ENCODE assay signal across 12 cellular contexts in the genomic region with DNA sequence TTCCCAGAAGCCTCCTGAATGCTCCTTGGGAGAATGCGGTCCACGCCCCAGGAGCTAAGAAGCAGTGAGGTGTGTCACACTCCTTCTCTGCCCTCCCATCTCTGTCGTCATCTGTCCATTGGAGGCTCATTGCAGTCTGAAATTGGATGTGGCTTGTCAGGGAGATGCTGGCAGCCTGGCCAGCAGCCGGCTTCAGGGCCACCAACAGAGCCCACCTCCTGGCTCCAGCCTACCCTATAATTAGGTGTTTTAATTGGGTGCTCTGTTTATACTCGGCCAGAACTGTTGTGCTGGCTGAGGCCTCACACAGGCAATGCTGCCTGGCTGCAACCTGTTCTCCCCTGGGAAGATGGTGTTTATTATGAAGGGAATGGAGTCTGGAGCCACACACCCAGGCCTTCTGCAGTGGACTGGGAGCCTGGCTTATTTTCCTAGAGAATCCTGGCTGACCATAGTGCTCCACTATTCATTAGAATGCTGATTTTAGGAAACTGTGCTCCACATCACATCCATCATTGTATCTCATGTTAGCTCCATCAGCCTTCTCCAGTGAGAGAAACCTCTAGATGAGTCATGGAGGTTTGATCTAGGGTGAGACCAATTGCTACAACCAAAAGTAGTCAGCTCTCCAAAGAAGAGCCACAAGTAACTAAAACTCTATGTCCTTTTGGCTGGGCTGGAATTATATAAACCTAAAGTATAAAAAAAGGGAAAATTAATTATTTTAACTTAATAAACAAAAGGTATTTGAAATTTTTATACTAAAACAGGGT.
DNase-seq lines count a peak whose midpoint lies in the region; ATAC-seq and TF ChIP-seq lines count a peak whose summit lies in the region.
"Had no signal": no experiment of that assay in that cellular context is flagged by ENCODE, and none has a peak within 500 bp of the region (broad histone marks: within the 10 kb centered on the region; RNA-seq: fewer than 3 reads in every experiment).

No MANE protein-coding gene starts in this region.

- POLR2A ChIA-PET in HEK293 (lab: Yijun Ruan, JAX) = interaction anchor here (1.1 kb wide), 1 partner anchor 95 kb away, joined by 3 read pairs; no protein-coding TSS in a partner anchor

- H3K36me3 ChIP-seq in BE2C = no peaks in the 10 kb centered on the region
- H3K36me3 ChIP-seq in HEK293 (ENCODE audit: control insufficient read depth in 2 of 2, insufficient read depth in 1 of 2, low read length in 2 of 2) = no peaks in the 10 kb centered on the region
- no peaks in the 10 kb centered on the region for H3K36me3 ChIP-seq in upper lobe of right lung

- peak; percentile 25 for DNase-seq in BE2C
- peak; percentile 97 for DNase-seq in NCI-H69 (lab: John Stamatoyannopoulos, UW)
- peak; percentile 43 to 46 for DNase-seq in foreskin fibroblast
- DNase-seq in upper lobe of right lung = no peak
- DNase-seq in DMS153 treated with DMSO at 0.1 percent for 48 hours (lab: John Stamatoyannopoulos, UW; ENCODE audit: unreplicated experiment) = no peak
- DNase-seq: activated CD4-positive, alpha-beta T cell treated with anti-CD3 and anti-CD28 coated beads, Interleukin-2, amount 50 U/mL, for 48 hours; CD8-positive, alpha-beta memory T cell; stimulated activated CD4-positive, alpha-beta T cell treated with anti-CD3 and anti-CD28 coated beads, Interleukin-15, amount 100 ng/mL, for 24 hours had no signal

- H3K27ac ChIP-seq in HEK293 (ENCODE audit: extremely low read depth, low read depth, low read length) = no peak overlapping the region
- H3K27ac ChIP-seq in upper lobe of right lung = no peak overlapping the region

- CTCF ChIA-PET in HEK293 (lab: Yijun Ruan, JAX) = interaction anchor here (0.5 to 1.8 kb wide), 4 partner anchors 45 to 507 kb away, joined by 3 to 7 read pairs (median 3); no protein-coding TSS in a partner anchor

- no peak for ATAC-seq in GM19023 (IDR thresholded peaks at IDR 0.05; ENCODE audit: unreplicated experiment)
- ATAC-seq in upper lobe of right lung = no peak
- no peak for ATAC-seq in HG02642 (IDR thresholded peaks at IDR 0.05; ENCODE audit: poor library complexity, unreplicated experiment)
- ATAC-seq: natural killer cell treated with Interleukin-12 subunit alpha and Interleukin-12 subunit beta and Interleukin-15 and Interleukin-18, amount 100 ng/mL, for 72 hours had no signal

- TF ChIP-seq CTCF in BE2C (IDR thresholded peaks at IDR 0.05; ENCODE audit: low read depth, low read length) = no peak
- no peak for TF ChIP-seq CTCF in HEK293 (tag by site-specific recombination; IDR thresholded peaks at IDR 0.05)
- TF ChIP-seq CTCF in foreskin fibroblast (IDR thresholded peaks at IDR 0.05; ENCODE audit: low read depth, low read length) = no peak
- no peak for TF ChIP-seq CTCF in upper lobe of right lung (IDR thresholded peaks at IDR 0.05)

- H3K4me1 ChIP-seq in BE2C = no peaks in the 10 kb centered on the region
- H3K4me1 ChIP-seq in HEK293 (ENCODE audit: control insufficient read depth, insufficient read depth, low read length) = no peaks in the 10 kb centered on the region
- peaks cover 31% of the 10 kb centered on the region for H3K4me1 ChIP-seq in upper lobe of right lung

- intact Hi-C loops in upper lobe of right lung (cut with DNase I) = no loop called here

- H3K27me3 ChIP-seq in BE2C (peaks cover 4% of the 10 kb centered on the region; the same call in 1 of the 2 replicates), upper lobe of right lung (no peaks in the 10 kb centered on the region)

- H3K4me3 ChIP-seq in BE2C (ENCODE audit: low read depth, low read length) (no peak overlapping the region), HEK293 (ENCODE audit: low read depth, low read length) (no peak overlapping the region), foreskin fibroblast (ENCODE audit: low read depth in 1 of 2, low read length in 2 of 2) (no peak overlapping the region), upper lobe of right lung (no peak overlapping the region)

- H3K9me3 ChIP-seq in BE2C (no peaks in the 10 kb centered on the region), HEK293 (ENCODE audit: control insufficient read depth, insufficient read depth, low read depth, low read length) (no peaks in the 10 kb centered on the region), upper lobe of right lung (no peaks in the 10 kb centered on the region)

TF ChIP-seq in HEK293, 187 proteins besides CTCF, POLR2A, EP300 and RAD21 (continues in another document):
- TF ChIP-seq ZNF560 (tag by site-specific recombination; IDR thresholded peaks at IDR 0.05; ENCODE audit: borderline replicate concordance) (no peak), ZXDB (tag by site-specific recombination; IDR thresholded peaks at IDR 0.05) (no peak), ZBTB7A (tag by site-specific recombination; IDR thresholded peaks at IDR 0.05; ENCODE audit: low read depth) (no peak), ZNF571 (tag by site-specific recombination; IDR thresholded peaks at IDR 0.05) (no peak), ZFHX2 (tag by site-specific recombination; conservative IDR thresholded peaks at IDR 0.05) (no peak), ZNF776 (tag by site-specific recombination; IDR thresholded peaks at IDR 0.05; ENCODE audit: borderline replicate concordance) (no peak), ZIC2 (tag by site-specific recombination; IDR thresholded peaks at IDR 0.05) (peak; percentile 76), ZBTB21 (tag by site-specific recombination; IDR thresholded peaks at IDR 0.05) (no peak), SP7 (tag by site-specific recombination; IDR thresholded peaks at IDR 0.05) (peak; percentile 88), ZNF530 (tag by site-specific recombination; IDR thresholded peaks at IDR 0.05; ENCODE audit: low read depth) (no peak), ZNF404 (tag by site-specific recombination; IDR thresholded peaks at IDR 0.05) (no peak), SALL2 (tag by site-specific recombination; IDR thresholded peaks at IDR 0.05; ENCODE audit: borderline replicate concordance) (no peak), ZNF239 (tag by site-specific recombination; IDR thresholded peaks at IDR 0.05) (no peak)
- TF ChIP-seq, protein P1, sequence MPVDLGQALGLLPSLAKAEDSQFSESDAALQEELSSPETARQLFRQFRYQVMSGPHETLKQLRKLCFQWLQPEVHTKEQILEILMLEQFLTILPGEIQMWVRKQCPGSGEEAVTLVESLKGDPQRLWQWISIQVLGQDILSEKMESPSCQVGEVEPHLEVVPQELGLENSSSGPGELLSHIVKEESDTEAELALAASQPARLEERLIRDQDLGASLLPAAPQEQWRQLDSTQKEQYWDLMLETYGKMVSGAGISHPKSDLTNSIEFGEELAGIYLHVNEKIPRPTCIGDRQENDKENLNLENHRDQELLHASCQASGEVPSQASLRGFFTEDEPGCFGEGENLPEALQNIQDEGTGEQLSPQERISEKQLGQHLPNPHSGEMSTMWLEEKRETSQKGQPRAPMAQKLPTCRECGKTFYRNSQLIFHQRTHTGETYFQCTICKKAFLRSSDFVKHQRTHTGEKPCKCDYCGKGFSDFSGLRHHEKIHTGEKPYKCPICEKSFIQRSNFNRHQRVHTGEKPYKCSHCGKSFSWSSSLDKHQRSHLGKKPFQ (tag by site-specific recombination; IDR thresholded peaks at IDR 0.05) = no peak
- TF ChIP-seq, protein P2, sequence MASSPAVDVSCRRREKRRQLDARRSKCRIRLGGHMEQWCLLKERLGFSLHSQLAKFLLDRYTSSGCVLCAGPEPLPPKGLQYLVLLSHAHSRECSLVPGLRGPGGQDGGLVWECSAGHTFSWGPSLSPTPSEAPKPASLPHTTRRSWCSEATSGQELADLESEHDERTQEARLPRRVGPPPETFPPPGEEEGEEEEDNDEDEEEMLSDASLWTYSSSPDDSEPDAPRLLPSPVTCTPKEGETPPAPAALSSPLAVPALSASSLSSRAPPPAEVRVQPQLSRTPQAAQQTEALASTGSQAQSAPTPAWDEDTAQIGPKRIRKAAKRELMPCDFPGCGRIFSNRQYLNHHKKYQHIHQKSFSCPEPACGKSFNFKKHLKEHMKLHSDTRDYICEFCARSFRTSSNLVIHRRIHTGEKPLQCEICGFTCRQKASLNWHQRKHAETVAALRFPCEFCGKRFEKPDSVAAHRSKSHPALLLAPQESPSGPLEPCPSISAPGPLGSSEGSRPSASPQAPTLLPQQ (tag by site-specific recombination; IDR thresholded peaks at IDR 0.05) = no peak
- TF ChIP-seq, protein P3, sequence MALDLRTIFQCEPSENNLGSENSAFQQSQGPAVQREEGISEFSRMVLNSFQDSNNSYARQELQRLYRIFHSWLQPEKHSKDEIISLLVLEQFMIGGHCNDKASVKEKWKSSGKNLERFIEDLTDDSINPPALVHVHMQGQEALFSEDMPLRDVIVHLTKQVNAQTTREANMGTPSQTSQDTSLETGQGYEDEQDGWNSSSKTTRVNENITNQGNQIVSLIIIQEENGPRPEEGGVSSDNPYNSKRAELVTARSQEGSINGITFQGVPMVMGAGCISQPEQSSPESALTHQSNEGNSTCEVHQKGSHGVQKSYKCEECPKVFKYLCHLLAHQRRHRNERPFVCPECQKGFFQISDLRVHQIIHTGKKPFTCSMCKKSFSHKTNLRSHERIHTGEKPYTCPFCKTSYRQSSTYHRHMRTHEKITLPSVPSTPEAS (tag by site-specific recombination; IDR thresholded peaks at IDR 0.05) = no peak
- TF ChIP-seq, protein P4, sequence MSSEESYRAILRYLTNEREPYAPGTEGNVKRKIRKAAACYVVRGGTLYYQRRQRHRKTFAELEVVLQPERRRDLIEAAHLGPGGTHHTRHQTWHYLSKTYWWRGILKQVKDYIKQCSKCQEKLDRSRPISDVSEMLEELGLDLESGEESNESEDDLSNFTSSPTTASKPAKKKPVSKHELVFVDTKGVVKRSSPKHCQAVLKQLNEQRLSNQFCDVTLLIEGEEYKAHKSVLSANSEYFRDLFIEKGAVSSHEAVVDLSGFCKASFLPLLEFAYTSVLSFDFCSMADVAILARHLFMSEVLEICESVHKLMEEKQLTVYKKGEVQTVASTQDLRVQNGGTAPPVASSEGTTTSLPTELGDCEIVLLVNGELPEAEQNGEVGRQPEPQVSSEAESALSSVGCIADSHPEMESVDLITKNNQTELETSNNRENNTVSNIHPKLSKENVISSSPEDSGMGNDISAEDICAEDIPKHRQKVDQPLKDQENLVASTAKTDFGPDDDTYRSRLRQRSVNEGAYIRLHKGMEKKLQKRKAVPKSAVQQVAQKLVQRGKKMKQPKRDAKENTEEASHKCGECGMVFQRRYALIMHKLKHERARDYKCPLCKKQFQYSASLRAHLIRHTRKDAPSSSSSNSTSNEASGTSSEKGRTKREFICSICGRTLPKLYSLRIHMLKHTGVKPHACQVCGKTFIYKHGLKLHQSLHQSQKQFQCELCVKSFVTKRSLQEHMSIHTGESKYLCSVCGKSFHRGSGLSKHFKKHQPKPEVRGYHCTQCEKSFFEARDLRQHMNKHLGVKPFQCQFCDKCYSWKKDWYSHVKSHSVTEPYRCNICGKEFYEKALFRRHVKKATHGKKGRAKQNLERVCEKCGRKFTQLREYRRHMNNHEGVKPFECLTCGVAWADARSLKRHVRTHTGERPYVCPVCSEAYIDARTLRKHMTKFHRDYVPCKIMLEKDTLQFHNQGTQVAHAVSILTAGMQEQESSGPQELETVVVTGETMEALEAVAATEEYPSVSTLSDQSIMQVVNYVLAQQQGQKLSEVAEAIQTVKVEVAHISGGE (tag by site-specific recombination; conservative IDR thresholded peaks at IDR 0.05; ENCODE audit: low read depth) = no peak

Comparison
In these comparisons a context has a peak if more than half of its experiments do, and no peak if none do; other contexts are left out.
1. DNase-seq: peak in BE2C (single experiment), NCI-H69 (single experiment) and foreskin fibroblast (2 of 2); none in upper lobe of right lung (single experiment) and DMS153 treated with DMSO at 0.1 percent for 48 hours (single experiment).